3 cellular contexts compared by ENCODE assay signal in genomic region chr7:33797512-33797911, GRCh38.
TF ChIP-seq lines count a peak whose summit lies in the region.

No MANE protein-coding gene starts in this region.

TF ChIP-seq in IMR-90, 13 proteins besides CTCF, POLR2A, EP300 and RAD21:
- TF ChIP-seq MAFK (IDR thresholded peaks at IDR 0.05; ENCODE audit: low read depth, low read length): peak; percentile 49

TF ChIP-seq in K562, 482 proteins besides CTCF, POLR2A, EP300 and RAD21:
- TF ChIP-seq NFYB (IDR thresholded peaks at IDR 0.05; ENCODE audit: extremely low read depth, insufficient read length): peak; percentile 42
- peak; percentile 45 for TF ChIP-seq ZNF316 (IDR thresholded peaks at IDR 0.05)
- peak; percentile 12; the same call in 1 of the 2 replicates for TF ChIP-seq C11orf30 (IDR thresholded peaks at IDR 0.05; ENCODE audit: low read depth)

TF ChIP-seq in HepG2, 621 proteins besides CTCF, POLR2A, EP300 and RAD21:
- TF ChIP-seq MAFK (conservative IDR thresholded peaks at IDR 0.05 in 1 of 2, IDR thresholded peaks at IDR 0.05 in 1 of 2; ENCODE audit: low read length in 2 of 2) (peak; percentile 1 to 48; a peak in 2 of 4 replicates), MAFF (IDR thresholded peaks at IDR 0.05; ENCODE audit: low read depth, low read length) (0 out of 2 replicates have a peak, but pooled peaks have one; percentile 31)
TF ChIP-seq in HepG2: peak in this region for 2; not testable (repeated sequence) for 619.
